ENCODE assay signal across 2 cellular contexts in genomic region chr6:45654673-45655072, GRCh38.
TF ChIP-seq lines count a peak whose summit lies in the region.

No MANE protein-coding gene starts in this region.

TF ChIP-seq in SK-N-SH treated with all-trans-retinoic acid at 6 μM for 48 hours, 23 proteins besides CTCF, POLR2A, EP300 and RAD21 (continued from another document):
- TF ChIP-seq CREB5 (CRISPR knock-in tag; IDR thresholded peaks at IDR 0.05; ENCODE audit: low read depth) (no peak), RARB (CRISPR knock-in tag; IDR thresholded peaks at IDR 0.05) (no peak)

TF ChIP-seq in WTC11, 78 proteins besides CTCF, POLR2A, EP300 and RAD21 (continued from another document):
- TF ChIP-seq, protein P1, sequence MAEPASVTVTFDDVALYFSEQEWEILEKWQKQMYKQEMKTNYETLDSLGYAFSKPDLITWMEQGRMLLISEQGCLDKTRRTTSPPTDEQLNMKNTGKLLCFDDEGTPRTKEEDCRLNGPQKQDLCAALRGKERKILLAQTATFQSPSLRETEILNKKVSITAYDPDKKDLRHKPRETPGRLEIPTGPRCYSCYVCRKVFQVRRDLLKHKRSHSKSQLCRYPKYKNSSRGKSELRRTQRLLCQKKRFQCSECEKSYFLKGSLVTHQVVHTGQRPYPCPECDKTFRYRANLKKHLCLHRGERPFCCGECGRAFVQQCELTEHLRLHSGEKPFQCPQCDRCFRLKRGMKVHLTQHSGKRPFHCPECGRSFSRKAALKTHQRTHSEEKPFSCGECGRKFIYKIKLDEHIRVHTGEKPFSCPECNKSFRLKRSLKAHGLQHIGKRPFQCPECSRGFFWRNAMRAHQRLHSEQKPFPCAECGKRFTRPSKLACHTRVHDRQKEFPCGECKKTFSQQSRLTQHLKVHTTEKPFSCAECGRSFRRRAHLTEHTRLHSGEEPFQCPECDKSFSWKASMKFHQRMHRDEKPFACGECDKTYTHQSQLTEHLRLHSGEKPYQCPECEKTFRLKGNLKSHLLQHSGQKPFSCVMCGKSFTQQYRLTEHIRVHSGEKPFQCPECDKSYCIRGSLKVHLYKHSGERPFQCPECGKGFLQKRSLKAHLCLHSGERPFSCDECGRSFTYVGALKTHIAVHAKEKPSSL (CRISPR knock-in tag; conservative IDR thresholded peaks at IDR 0.05), result no peak
- TF ChIP-seq GABPB1 (CRISPR knock-in tag; IDR thresholded peaks at IDR 0.05) (no peak), JUN (CRISPR knock-in tag; IDR thresholded peaks at IDR 0.05) (no peak), CREB1 (CRISPR knock-in tag; IDR thresholded peaks at IDR 0.05) (no peak), ATF1 (CRISPR knock-in tag; IDR thresholded peaks at IDR 0.05) (no peak), ESRRA (CRISPR knock-in tag; IDR thresholded peaks at IDR 0.05; ENCODE audit: borderline replicate concordance) (no peak), HMGXB4 (CRISPR knock-in tag; IDR thresholded peaks at IDR 0.05) (no peak), SMAD4 (CRISPR knock-in tag; IDR thresholded peaks at IDR 0.05) (no peak), GTF2I (CRISPR knock-in tag; conservative IDR thresholded peaks at IDR 0.05) (no peak)
- TF ChIP-seq, protein P2, sequence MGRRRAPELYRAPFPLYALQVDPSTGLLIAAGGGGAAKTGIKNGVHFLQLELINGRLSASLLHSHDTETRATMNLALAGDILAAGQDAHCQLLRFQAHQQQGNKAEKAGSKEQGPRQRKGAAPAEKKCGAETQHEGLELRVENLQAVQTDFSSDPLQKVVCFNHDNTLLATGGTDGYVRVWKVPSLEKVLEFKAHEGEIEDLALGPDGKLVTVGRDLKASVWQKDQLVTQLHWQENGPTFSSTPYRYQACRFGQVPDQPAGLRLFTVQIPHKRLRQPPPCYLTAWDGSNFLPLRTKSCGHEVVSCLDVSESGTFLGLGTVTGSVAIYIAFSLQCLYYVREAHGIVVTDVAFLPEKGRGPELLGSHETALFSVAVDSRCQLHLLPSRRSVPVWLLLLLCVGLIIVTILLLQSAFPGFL (CRISPR knock-in tag; IDR thresholded peaks at IDR 0.05; ENCODE audit: borderline replicate concordance), result no peak
- TF ChIP-seq, protein P3, sequence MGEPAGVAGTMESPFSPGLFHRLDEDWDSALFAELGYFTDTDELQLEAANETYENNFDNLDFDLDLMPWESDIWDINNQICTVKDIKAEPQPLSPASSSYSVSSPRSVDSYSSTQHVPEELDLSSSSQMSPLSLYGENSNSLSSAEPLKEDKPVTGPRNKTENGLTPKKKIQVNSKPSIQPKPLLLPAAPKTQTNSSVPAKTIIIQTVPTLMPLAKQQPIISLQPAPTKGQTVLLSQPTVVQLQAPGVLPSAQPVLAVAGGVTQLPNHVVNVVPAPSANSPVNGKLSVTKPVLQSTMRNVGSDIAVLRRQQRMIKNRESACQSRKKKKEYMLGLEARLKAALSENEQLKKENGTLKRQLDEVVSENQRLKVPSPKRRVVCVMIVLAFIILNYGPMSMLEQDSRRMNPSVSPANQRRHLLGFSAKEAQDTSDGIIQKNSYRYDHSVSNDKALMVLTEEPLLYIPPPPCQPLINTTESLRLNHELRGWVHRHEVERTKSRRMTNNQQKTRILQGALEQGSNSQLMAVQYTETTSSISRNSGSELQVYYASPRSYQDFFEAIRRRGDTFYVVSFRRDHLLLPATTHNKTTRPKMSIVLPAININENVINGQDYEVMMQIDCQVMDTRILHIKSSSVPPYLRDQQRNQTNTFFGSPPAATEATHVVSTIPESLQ (CRISPR knock-in tag; IDR thresholded peaks at IDR 0.05), result no peak
